12 cellular contexts compared by ENCODE assay signal in genomic region chr6:116557863-116558262, GRCh38. TPM values are rescaled to one million over a fixed set of nuclear protein-coding genes. Genes with fewer than 3 reads are reported as not detected.
DNase-seq lines count a peak whose midpoint lies in the region; ATAC-seq, FAIRE-seq and TF ChIP-seq lines count a peak whose summit lies in the region.
"Had no signal": no experiment of that assay in that cellular context is flagged by ENCODE, and none has a peak within 500 bp of the region (broad histone marks: within the 10 kb centered on the region; RNA-seq: fewer than 3 reads in every experiment).

No MANE protein-coding gene starts in this region.

- H3K9ac ChIP-seq in H1 (replicated peaks in 1 of 4; ENCODE audit: extremely low read depth in 1 of 4, low read depth in 3 of 4, low read length in 3 of 4): no peak overlapping the region

- H3K4me1 ChIP-seq in H1 (replicated peaks in 1 of 4; ENCODE audit: control insufficient read depth in 3 of 4, insufficient read depth in 4 of 4, low read length in 3 of 4) (no peaks in the 10 kb centered on the region), uterus (no peaks in the 10 kb centered on the region)

- no peaks in the 10 kb centered on the region for H3K36me3 ChIP-seq in H1 (ENCODE audit: control insufficient read depth in 2 of 4, insufficient read depth in 4 of 4, low read length in 3 of 4)
- H3K36me3 ChIP-seq in uterus: no peaks in the 10 kb centered on the region

- no peak overlapping the region for H2BK20ac ChIP-seq in H1 (ENCODE audit: low read length)

- no peak for TF ChIP-seq EP300 in H1 (IDR thresholded peaks at IDR 0.05; ENCODE audit: borderline replicate concordance in 1 of 2, low read depth in 2 of 2, low read length in 2 of 2)

- no peak overlapping the region for H2BK5ac ChIP-seq in H1 (ENCODE audit: low read depth, low read length)

- no peak overlapping the region for H3K4ac ChIP-seq in H1 (replicated peaks; ENCODE audit: insufficient read length, low read depth, low read length)

- TF ChIP-seq CTCF in H1 (IDR thresholded peaks at IDR 0.05; ENCODE audit: control extremely low read depth in 1 of 3, insufficient read depth in 1 of 3, low read depth in 1 of 3, low read length in 3 of 3): no peak
- TF ChIP-seq CTCF in uterus (IDR thresholded peaks at IDR 0.05): no peak

- no peaks in the 10 kb centered on the region for H3K23me2 ChIP-seq in H1 (ENCODE audit: low read depth, low read length)

- H3K27me3 ChIP-seq in H1 (replicated peaks in 1 of 4; ENCODE audit: control insufficient read depth in 3 of 4, extremely low read depth in 1 of 4, insufficient read depth in 3 of 4, low read length in 3 of 4): no peaks in the 10 kb centered on the region
- no peaks in the 10 kb centered on the region for H3K27me3 ChIP-seq in uterus

- H3K27ac ChIP-seq in H1 (ENCODE audit: low read depth, low read length) (no peak overlapping the region), uterus (no peak overlapping the region), caudate nucleus (ENCODE audit: low read depth, low read length) (no peak overlapping the region)

- no peaks in the 10 kb centered on the region for H3K9me3 ChIP-seq in H1 (ENCODE audit: insufficient read depth in 2 of 2, low read depth in 1 of 2, low read length in 1 of 2)
- no peaks in the 10 kb centered on the region for H3K9me3 ChIP-seq in uterus

- H3K14ac ChIP-seq in H1 (ENCODE audit: insufficient read length): no peak overlapping the region

- no peak overlapping the region for H2BK15ac ChIP-seq in H1 (ENCODE audit: low read length)

- CTCF ChIA-PET in H1 (lab: Charles Lee; ENCODE audit: partially characterized antibody): interaction anchor here (1.1 to 6.7 kb wide), 5 partner anchors 13 to 289 kb away, joined by 5 to 59 read pairs (median 12); partner anchors contain the start of gene RWDD1

- no peak overlapping the region for H3K4me3 ChIP-seq in H1 (ENCODE audit: extremely low read depth in 1 of 4, insufficient read depth in 2 of 4, low read depth in 3 of 4, low read length in 4 of 4)
- H3K4me3 ChIP-seq in uterus: no peak overlapping the region

- H2BK120ac ChIP-seq in H1 (replicated peaks; ENCODE audit: low read depth, low read length): no peak overlapping the region

- TF ChIP-seq POLR2A in H1 (IDR thresholded peaks at IDR 0.05; ENCODE audit: control extremely low read depth in 1 of 2, low read depth in 2 of 2, low read length in 2 of 2) (no peak), uterus (IDR thresholded peaks at IDR 0.05) (no peak)

- no peak overlapping the region for H4K8ac ChIP-seq in H1 (ENCODE audit: extremely low read depth, insufficient read depth, low read length)

- no peak overlapping the region for H3K56ac ChIP-seq in H1 (replicated peaks; ENCODE audit: insufficient read length, low read depth, low read length)

- no peak for ATAC-seq in GM21367 (IDR thresholded peaks at IDR 0.05; ENCODE audit: unreplicated experiment)
- no peak for ATAC-seq in HG02884 (IDR thresholded peaks at IDR 0.05; ENCODE audit: unreplicated experiment)

- no peak overlapping the region for H2BK12ac ChIP-seq in H1 (ENCODE audit: low read depth, low read length)

- H3K79me1 ChIP-seq in H1 (ENCODE audit: low read depth, low read length): no peaks in the 10 kb centered on the region

- H4K5ac ChIP-seq in H1 (ENCODE audit: insufficient read length, low read depth, low read length): no peak overlapping the region

- intact Hi-C loops in uterus (cut with DNase I; ENCODE audit: low total_unique reads): no loop called here

- WGBS in H1 (ENCODE audit: extremely low coverage in 1 of 2, insufficient coverage in 1 of 2, insufficient read length in 1 of 2, insufficient replicate concordance in 2 of 2, low coverage in 1 of 2, low lambda C conversion rate in 2 of 2, missing lambda C conversion rate in 1 of 2), 2 experiments: 84% methylated on average over 5 of the region's 5 CpGs; no CpG with 5 or more reads in 1 of the 2 experiments

- POLR2A ChIA-PET in H1 (lab: Charles Lee; ENCODE audit: partially characterized antibody): interaction anchor here (1.1 to 3.1 kb wide), 3 partner anchors 17 to 278 kb away, joined by 3 to 16 read pairs (median 4); partner anchors contain the start of genes RSPH4A and TSPYL1

- DNase-seq in DMS153 treated with DMSO at 0.1 percent for 48 hours (lab: John Stamatoyannopoulos, UW; ENCODE audit: unreplicated experiment) (peak; percentile 2), NCI-H2029 treated with DMSO at 0.1 percent for 48 hours (lab: John Stamatoyannopoulos, UW) (peak; percentile 99), H1 (ENCODE audit: low read depth in 1 of 2, low spot score in 2 of 2) (no peak), mucosa of gallbladder (ENCODE audit: low spot score) (peak; percentile 44), uterus (no peak), caudate nucleus (lab: John Stamatoyannopoulos, UW) (no peak)
- DNase-seq: endodermal cell, NCI-H1092 treated with DMSO at 0.1 percent for 48 hours had no signal

- H2AFZ ChIP-seq in H1 (ENCODE audit: low read length): peak overlapping the region; percentile 86; the same call in 1 of the 2 replicates

- TF ChIP-seq RAD21 in H1 (IDR thresholded peaks at IDR 0.05 in 1 of 2, conservative IDR thresholded peaks at IDR 0.05 in 1 of 2; ENCODE audit: low read depth in 2 of 2, low read length in 2 of 2): no peak

- no peak overlapping the region for H3K18ac ChIP-seq in H1 (ENCODE audit: extremely low read depth, low read length)

- H3K23ac ChIP-seq in H1 (ENCODE audit: insufficient read length): no peak overlapping the region

- H4K91ac ChIP-seq in H1 (replicated peaks; ENCODE audit: insufficient read length, low read length): no peak overlapping the region

- FAIRE-seq in H1 (lab: Jason Lieb, UNC): no peak

- H4K20me1 ChIP-seq in H1 (replicated peaks in 1 of 2; ENCODE audit: control insufficient read depth in 1 of 2, insufficient read depth in 2 of 2, low read length in 2 of 2): no peaks in the 10 kb centered on the region

- no peaks in the 10 kb centered on the region for H3K79me2 ChIP-seq in H1 (ENCODE audit: control insufficient read depth in 1 of 2, insufficient read depth in 2 of 2, low read length in 2 of 2)

- no peak overlapping the region for H2AK5ac ChIP-seq in H1 (ENCODE audit: low read depth, low read length)

- H3K4me2 ChIP-seq in H1 (ENCODE audit: insufficient read depth in 1 of 2, low read depth in 2 of 2, low read length in 2 of 2): no peak overlapping the region

RNA-seq across cellular contexts. Expression of gene CALHM4, which starts 4.3 kb away (rescaled TPM):
- not detected in 2 replicates for total RNA-seq in H1 (2021; fragmentation: NEBNext Ultra II Directional; extraction: Animal tissue kit (Norgen Biotek cat#: 25700))
- not detected in 2 replicates for polyA plus RNA-seq in H1 (2011; rRNA removed)
- polyA plus RNA-seq in H1 (2011; cell fraction: cytosol; rRNA removed): not detected
- polyA plus RNA-seq in H1 (2011; cell fraction: nucleus; rRNA removed): not detected
- polyA plus RNA-seq in H1 (2012, experiment 1 of 2): 0.16 TPM in 1 of 4 replicates, not detected in the others
- not detected for polyA plus RNA-seq in H1 (2012, experiment 2 of 2)
- not detected for polyA plus RNA-seq in H1 (2013, experiment 1 of 2)
- polyA plus RNA-seq in H1 (2013, experiment 2 of 2): not detected
- polyA minus RNA-seq in H1 (2011; rRNA and poly(A)+ RNA removed): not detected in 2 replicates
- not detected for polyA minus RNA-seq in H1 (2011; cell fraction: cytosol; rRNA and poly(A)+ RNA removed)
- polyA minus RNA-seq in H1 (2011; cell fraction: nucleus; rRNA and poly(A)+ RNA removed): not detected
- total RNA-seq in mucosa of gallbladder (not detected), uterus (not detected)
- total RNA-seq: endodermal cell, skeletal muscle tissue, temporal lobe had no signal

RNA-seq across cellular contexts. Expression of gene TRAPPC3L, which starts 12.4 kb away (rescaled TPM):
- not detected in 2 replicates for total RNA-seq in H1 (2021; fragmentation: NEBNext Ultra II Directional; extraction: Animal tissue kit (Norgen Biotek cat#: 25700))
- not detected in 2 replicates for polyA plus RNA-seq in H1 (2011; rRNA removed)
- not detected for polyA plus RNA-seq in H1 (2011; cell fraction: cytosol; rRNA removed)
- polyA plus RNA-seq in H1 (2011; cell fraction: nucleus; rRNA removed): not detected
- not detected in 4 replicates for polyA plus RNA-seq in H1 (2012, experiment 1 of 2)
- polyA plus RNA-seq in H1 (2012, experiment 2 of 2): not detected
- polyA plus RNA-seq in H1 (2013, experiment 1 of 2): not detected
- not detected for polyA plus RNA-seq in H1 (2013, experiment 2 of 2)
- not detected in 2 replicates for polyA minus RNA-seq in H1 (2011; rRNA and poly(A)+ RNA removed)
- not detected for polyA minus RNA-seq in H1 (2011; cell fraction: cytosol; rRNA and poly(A)+ RNA removed)
- not detected for polyA minus RNA-seq in H1 (2011; cell fraction: nucleus; rRNA and poly(A)+ RNA removed)
- total RNA-seq in mucosa of gallbladder (not detected), uterus (under 1 TPM in 1 of 4 donors, not detected in 3; 0.07 TPM)
- total RNA-seq: endodermal cell had no signal

RNA-seq across cellular contexts. Expression of gene RWDD1, which starts 13.4 kb away (rescaled TPM):
- 35.2 and 36.8 TPM in 2 replicates for total RNA-seq in H1 (2021; fragmentation: NEBNext Ultra II Directional; extraction: Animal tissue kit (Norgen Biotek cat#: 25700))
- polyA plus RNA-seq in H1 (2011; rRNA removed): 12.9 and 19.5 TPM in 2 replicates
- polyA plus RNA-seq in H1 (2011; cell fraction: cytosol; rRNA removed): 19.8 TPM
- 14.5 TPM for polyA plus RNA-seq in H1 (2011; cell fraction: nucleus; rRNA removed)
- 18.3 to 27.9 TPM (median 21.0 TPM) in 4 replicates for polyA plus RNA-seq in H1 (2012, experiment 1 of 2)
- polyA plus RNA-seq in H1 (2012, experiment 2 of 2): 9.6 TPM
- 157 TPM for polyA plus RNA-seq in H1 (2013, experiment 1 of 2)
- 161 TPM for polyA plus RNA-seq in H1 (2013, experiment 2 of 2)
- polyA minus RNA-seq in H1 (2011; rRNA and poly(A)+ RNA removed): 7.8 and 9.1 TPM in 2 replicates
- 6.2 TPM for polyA minus RNA-seq in H1 (2011; cell fraction: cytosol; rRNA and poly(A)+ RNA removed)
- 21.8 TPM for polyA minus RNA-seq in H1 (2011; cell fraction: nucleus; rRNA and poly(A)+ RNA removed)
- total RNA-seq in mucosa of gallbladder (35.1 TPM), uterus (100 to 1,000 TPM in 1 of 4 donors, 10 to 100 TPM in 3; 10.2 to 104 (median 36.1) TPM)

RNA-seq across cellular contexts. Expression of gene CALHM5, which starts 46.4 kb away (rescaled TPM):
- total RNA-seq in H1 (2021; fragmentation: NEBNext Ultra II Directional; extraction: Animal tissue kit (Norgen Biotek cat#: 25700)): 0.09 and 0.17 TPM in 2 replicates
- 0.03 and 0.05 TPM in 2 replicates for polyA plus RNA-seq in H1 (2011; rRNA removed)
- polyA plus RNA-seq in H1 (2011; cell fraction: cytosol; rRNA removed): 0.04 TPM
- 0.04 TPM for polyA plus RNA-seq in H1 (2011; cell fraction: nucleus; rRNA removed)
- polyA plus RNA-seq in H1 (2012, experiment 1 of 2): 0.08 to 0.14 TPM (median 0.11 TPM) in 4 replicates
- 0.01 TPM for polyA plus RNA-seq in H1 (2012, experiment 2 of 2)
- polyA plus RNA-seq in H1 (2013, experiment 1 of 2): 0.14 TPM
- 0.20 TPM for polyA plus RNA-seq in H1 (2013, experiment 2 of 2)
- 0.16 and 0.29 TPM in 2 replicates for polyA minus RNA-seq in H1 (2011; rRNA and poly(A)+ RNA removed)
- polyA minus RNA-seq in H1 (2011; cell fraction: cytosol; rRNA and poly(A)+ RNA removed): not detected
- 0.30 TPM for polyA minus RNA-seq in H1 (2011; cell fraction: nucleus; rRNA and poly(A)+ RNA removed)
- 1.8 TPM for total RNA-seq in mucosa of gallbladder
- 1 to 10 TPM; 1.8 to 2.9 (median 2.4) TPM for total RNA-seq in uterus

RNA-seq across cellular contexts. Expression of gene RSPH4A, which starts 58.4 kb away (rescaled TPM):
- total RNA-seq in H1 (2021; fragmentation: NEBNext Ultra II Directional; extraction: Animal tissue kit (Norgen Biotek cat#: 25700)): 0.52 and 0.59 TPM in 2 replicates
- polyA plus RNA-seq in H1 (2011; rRNA removed): 0.14 and 0.38 TPM in 2 replicates
- polyA plus RNA-seq in H1 (2011; cell fraction: cytosol; rRNA removed): 0.19 TPM
- polyA plus RNA-seq in H1 (2011; cell fraction: nucleus; rRNA removed): 0.29 TPM
- 0.29 to 0.58 TPM (median 0.45 TPM) in 4 replicates for polyA plus RNA-seq in H1 (2012, experiment 1 of 2)
- not detected for polyA plus RNA-seq in H1 (2012, experiment 2 of 2)
- 0.34 TPM for polyA plus RNA-seq in H1 (2013, experiment 1 of 2)
- 0.42 TPM for polyA plus RNA-seq in H1 (2013, experiment 2 of 2)
- 0.44 and 0.59 TPM in 2 replicates for polyA minus RNA-seq in H1 (2011; rRNA and poly(A)+ RNA removed)
- 0.59 TPM for polyA minus RNA-seq in H1 (2011; cell fraction: cytosol; rRNA and poly(A)+ RNA removed)
- 2.5 TPM for polyA minus RNA-seq in H1 (2011; cell fraction: nucleus; rRNA and poly(A)+ RNA removed)
- 0.49 TPM for total RNA-seq in mucosa of gallbladder
- total RNA-seq in uterus: 10 to 100 TPM in 1 of 4 donors, 1 to 10 TPM in 2, under 1 TPM in 1; 0.51 to 15.9 (median 5.4) TPM

Comparison
In these comparisons a context has a peak if more than half of its experiments do, and no peak if none do; other contexts are left out.
1. DNase-seq: peak in DMS153 treated with DMSO at 0.1 percent for 48 hours (single experiment), NCI-H2029 treated with DMSO at 0.1 percent for 48 hours (single experiment) and mucosa of gallbladder (single experiment); none in H1 (0 of 2), uterus (0 of 2) and caudate nucleus (0 of 61).